10 cellular contexts compared by ENCODE assay signal in the genomic region with DNA sequence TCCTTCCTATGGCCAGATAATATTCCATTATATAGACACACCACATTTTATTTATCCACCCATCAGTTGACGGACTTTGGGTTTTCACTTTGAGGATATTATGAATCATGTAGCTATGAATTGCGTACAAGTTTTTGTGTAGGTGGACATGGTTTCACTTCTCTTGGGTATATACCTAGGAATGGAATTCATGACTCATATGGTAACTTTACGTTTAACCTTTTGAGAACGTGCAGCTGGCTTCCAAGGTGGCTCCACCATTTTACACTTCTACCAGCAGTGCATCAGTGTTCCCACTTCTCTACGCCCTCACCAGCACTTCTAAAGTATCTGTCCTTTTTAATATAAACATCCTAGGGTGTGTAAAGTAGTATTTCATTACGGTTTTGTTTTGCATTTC.
DNase-seq lines count a peak whose midpoint lies in the region; ATAC-seq, FAIRE-seq and TF ChIP-seq lines count a peak whose summit lies in the region.
"Had no signal": no experiment of that assay in that cellular context is flagged by ENCODE, and none has a peak within 500 bp of the region (broad histone marks: within the 10 kb centered on the region; RNA-seq: fewer than 3 reads in every experiment).

No MANE protein-coding gene starts in this region.

- no peak for TF ChIP-seq CTCF in Calu3 (IDR thresholded peaks at IDR 0.05; ENCODE audit: unreplicated experiment)
- TF ChIP-seq CTCF in astrocyte (IDR thresholded peaks at IDR 0.05; ENCODE audit: insufficient read depth, low read depth, low read length), result no peak
- TF ChIP-seq CTCF in foreskin fibroblast (IDR thresholded peaks at IDR 0.05; ENCODE audit: low read depth, low read length), result no peak

- H3K27ac ChIP-seq in astrocyte (ENCODE audit: low read depth, low read length), result no peak overlapping the region

- no peak overlapping the region for H2AFZ ChIP-seq in astrocyte (ENCODE audit: low read depth, low read length)

- no peaks in the 10 kb centered on the region for H3K9me3 ChIP-seq in astrocyte (ENCODE audit: insufficient read depth, low read depth, low read length)

- no peak for DNase-seq in Calu3
- DNase-seq in astrocyte (ENCODE audit: low read depth), result peak; percentile 65
- DNase-seq in foreskin fibroblast, result no peak
- DNase-seq in OCI-M1 (lab: John Stamatoyannopoulos, UW), result no peak
- no peak for DNase-seq in NCI-H69 (lab: John Stamatoyannopoulos, UW)
- DNase-seq in NCI-H1694 treated with DMSO at 0.1 percent for 48 hours (lab: John Stamatoyannopoulos, UW), result no peak

- CTCF ChIA-PET in Calu3 (lab: Charles Lee), result interaction anchor here (0.6 to 1.9 kb wide), 9 partner anchors 10 to 124 kb away, joined by 3 to 10 read pairs (median 4); no protein-coding TSS in a partner anchor

- H3K9me3 Mint-ChIP-seq in Calu3 (ENCODE audit: low read depth, unreplicated experiment) (no peaks in the 10 kb centered on the region), astrocyte (ENCODE audit: unreplicated experiment) (peaks cover 1% of the 10 kb centered on the region)
- H3K9me3 Mint-ChIP-seq: neural crest cell had no signal

- H3K4me3 ChIP-seq in astrocyte (ENCODE audit: insufficient read depth, low read depth, low read length), result no peak overlapping the region
- no peak overlapping the region for H3K4me3 ChIP-seq in foreskin fibroblast (ENCODE audit: low read depth in 1 of 2, low read length in 2 of 2)

- no TSS peak for BruUV-seq in Calu3 (replicated peaks; lab: Mats Ljungman, UMichigan)

- H3K27me3 ChIP-seq in astrocyte (ENCODE audit: insufficient read depth, low read length), result peaks cover 4% of the 10 kb centered on the region

- intact Hi-C loops in Calu3 (cut with micrococcal nuclease; ENCODE audit: unreplicated experiment), result loop anchor here (2.0 kb wide), 1 partner anchor 17 kb away; no protein-coding TSS in a partner anchor

- no peaks in the 10 kb centered on the region for H3K36me3 ChIP-seq in astrocyte (ENCODE audit: insufficient read depth, low read length)

- peak; percentile 70 for ATAC-seq in GM19463 (IDR thresholded peaks at IDR 0.05; ENCODE audit: unreplicated experiment)
- peak; percentile 78 for ATAC-seq in HG03280 (IDR thresholded peaks at IDR 0.05; ENCODE audit: unreplicated experiment)

- peak overlapping the region; percentile 93 for H3K27ac Mint-ChIP-seq in Calu3 (ENCODE audit: unreplicated experiment)
- no peak overlapping the region for H3K27ac Mint-ChIP-seq in astrocyte (ENCODE audit: unreplicated experiment)

- peak overlapping the region; percentile 26 for H3K4me2 ChIP-seq in astrocyte (ENCODE audit: low read length)

- H3K9ac ChIP-seq in astrocyte (ENCODE audit: low read length), result no peak overlapping the region

- no peaks in the 10 kb centered on the region for H3K79me2 ChIP-seq in astrocyte (ENCODE audit: insufficient read depth, low read length)

- no peaks in the 10 kb centered on the region for H4K20me1 ChIP-seq in astrocyte (ENCODE audit: insufficient read depth, low read length)

- H3K27me3 Mint-ChIP-seq in Calu3 (ENCODE audit: unreplicated experiment) (no peaks in the 10 kb centered on the region), astrocyte (ENCODE audit: low read depth, unreplicated experiment) (no peaks in the 10 kb centered on the region)

- H3K4me1 Mint-ChIP-seq in Calu3 (ENCODE audit: low read depth, unreplicated experiment) (peaks cover 71% of the 10 kb centered on the region), astrocyte (ENCODE audit: low read depth, unreplicated experiment) (peaks cover 32% of the 10 kb centered on the region)

- peak overlapping the region; percentile 29 for H3K4me3 Mint-ChIP-seq in Calu3 (ENCODE audit: low read depth, unreplicated experiment)
- H3K4me3 Mint-ChIP-seq in astrocyte (ENCODE audit: unreplicated experiment), result no peak overlapping the region
- H3K4me3 Mint-ChIP-seq: neural crest cell had no signal

- H3K4me1 ChIP-seq in astrocyte (ENCODE audit: insufficient read depth, low read length), result no peaks in the 10 kb centered on the region

- peaks cover 33% of the 10 kb centered on the region for H3K36me3 Mint-ChIP-seq in Calu3 (ENCODE audit: insufficient read depth, unreplicated experiment)
- H3K36me3 Mint-ChIP-seq in astrocyte (ENCODE audit: low read depth, unreplicated experiment), result no peaks in the 10 kb centered on the region

- no peak for FAIRE-seq in astrocyte (lab: Jason Lieb, UNC)
- FAIRE-seq: colon had no signal
